9 cellular contexts compared by ENCODE assay signal in the genomic region with DNA sequence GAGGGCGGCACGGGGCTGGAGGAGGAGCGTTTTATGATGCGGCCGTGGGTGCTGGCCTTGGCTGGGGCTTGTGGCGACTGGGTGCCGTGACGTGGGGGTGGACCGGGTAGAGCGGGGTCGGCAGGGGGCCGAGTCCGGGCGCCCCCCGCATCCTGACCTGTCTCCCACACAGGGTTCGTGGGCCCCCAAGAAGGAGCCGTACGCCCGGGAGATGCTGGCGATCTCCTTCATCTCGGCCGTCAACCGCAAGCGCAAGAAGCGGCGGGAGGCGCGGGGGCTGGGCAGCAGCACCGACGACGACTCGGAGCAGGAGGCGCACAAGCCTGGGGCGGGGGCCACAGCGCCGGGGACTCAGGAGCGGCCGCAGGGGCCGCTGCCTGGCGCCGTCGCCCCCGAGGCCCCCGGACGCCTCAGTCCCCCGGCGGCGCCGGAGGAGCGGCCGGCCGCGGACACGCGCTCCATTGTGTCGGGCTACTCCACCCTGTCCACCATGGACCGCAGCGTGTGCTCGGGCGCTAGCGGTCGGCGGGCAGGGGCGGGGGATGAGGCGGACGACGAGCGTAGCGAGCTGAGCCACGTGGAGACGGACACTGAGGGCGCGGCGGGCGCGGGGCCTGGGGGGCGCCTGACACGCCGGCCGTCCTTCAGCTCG.
DNase-seq lines count a peak whose midpoint lies in the region; ATAC-seq, FAIRE-seq and TF ChIP-seq lines count a peak whose summit lies in the region.
"Had no signal": no experiment of that assay in that cellular context is flagged by ENCODE, and none has a peak within 500 bp of the region (broad histone marks: within the 10 kb centered on the region; RNA-seq: fewer than 3 reads in every experiment).

No MANE protein-coding gene starts in this region.

- peak overlapping the region; percentile 75 for H4K91ac ChIP-seq in H1 (replicated peaks; ENCODE audit: insufficient read length, low read length)

- H3K23me2 ChIP-seq in H1 (ENCODE audit: low read depth, low read length) = peaks cover 19% of the 10 kb centered on the region

- intact Hi-C loops in mucosa of descending colon (cut with DNase I, micrococcal nuclease) = no loop called here

- no peak for TF ChIP-seq RAD21 in H1 (IDR thresholded peaks at IDR 0.05 in 1 of 2, conservative IDR thresholded peaks at IDR 0.05 in 1 of 2; ENCODE audit: low read depth in 2 of 2, low read length in 2 of 2)

- H3K79me1 ChIP-seq in H1 (ENCODE audit: low read depth, low read length) = no peaks in the 10 kb centered on the region

- no peak overlapping the region; the same call in none of the 2 replicates for H3K18ac ChIP-seq in H1 (ENCODE audit: extremely low read depth, low read length)

- H3K4me3 ChIP-seq in ACC112 (ENCODE audit: low read depth, low read length) (peak overlapping the region; percentile 44; the same call in 1 of the 2 replicates), H1 (ENCODE audit: extremely low read depth in 1 of 4, insufficient read depth in 2 of 4, low read depth in 3 of 4, low read length in 4 of 4) (peak overlapping the region; percentile 6 to 56 (median 38)), mucosa of descending colon (no peak overlapping the region)

- peaks cover 1% of the 10 kb centered on the region for H3K36me3 Mint-ChIP-seq in IgD-negative memory B cell

- H3K79me2 ChIP-seq in ACC112 (ENCODE audit: control insufficient read depth, insufficient read depth, low read length, unreplicated experiment) = no peaks in the 10 kb centered on the region
- H3K79me2 ChIP-seq in H1 (ENCODE audit: control insufficient read depth in 1 of 2, insufficient read depth in 2 of 2, low read length in 2 of 2) = no peaks in the 10 kb centered on the region

- peak overlapping the region; percentile 83 to 95 for H3K4me2 ChIP-seq in H1 (ENCODE audit: insufficient read depth in 1 of 2, low read depth in 2 of 2, low read length in 2 of 2)

- H2AK5ac ChIP-seq in H1 (ENCODE audit: low read depth, low read length) = no peak overlapping the region

- H4K20me1 ChIP-seq in H1 (replicated peaks in 1 of 2; ENCODE audit: control insufficient read depth in 1 of 2, insufficient read depth in 2 of 2, low read length in 2 of 2) = peaks cover 0 to 3% of the 10 kb centered on the region in 2 experiments

- H3K14ac ChIP-seq in H1 (ENCODE audit: insufficient read length) = no peak overlapping the region

- H2AFZ ChIP-seq in ACC112 (ENCODE audit: low read length, unreplicated experiment) (no peak overlapping the region), H1 (ENCODE audit: low read length) (no peak overlapping the region)

- H3K9me3 ChIP-seq in H1 (ENCODE audit: insufficient read depth in 2 of 2, low read depth in 1 of 2, low read length in 1 of 2) (no peaks in the 10 kb centered on the region), mucosa of descending colon (no peaks in the 10 kb centered on the region)

- no peak for FAIRE-seq in H1 (lab: Jason Lieb, UNC)

- no peak overlapping the region for H3K4ac ChIP-seq in H1 (replicated peaks; ENCODE audit: insufficient read length, low read depth, low read length)

- POLR2A ChIA-PET in H1 (lab: Charles Lee; ENCODE audit: partially characterized antibody) = interaction anchor here (0.7 to 2.6 kb wide), 29 partner anchors 9 to 182 kb away, joined by 3 to 6 read pairs (median 3); a partner anchor contains a TSS

- in situ Hi-C loops in ACHN (cut with HindIII; ENCODE audit: low pct_ligation_motif_present, low pct_unique_long_range_greater_than_20kb, low sequenced_read_pairs) = no loop called here

- peak overlapping the region in 2 of 4 experiments; percentile 15 to 56; a peak in 3 of 7 replicates for H3K9ac ChIP-seq in H1 (replicated peaks in 1 of 4; ENCODE audit: extremely low read depth in 1 of 4, low read depth in 3 of 4, low read length in 3 of 4)

- no peak overlapping the region for H2BK5ac ChIP-seq in H1 (ENCODE audit: low read depth, low read length)

- CTCF ChIA-PET in H1 (lab: Charles Lee; ENCODE audit: partially characterized antibody) = interaction anchor here (0.6 to 14.4 kb wide), 41 partner anchors 13 to 187 kb away, joined by 3 to 190 read pairs (median 4); a partner anchor contains a TSS

- DNase-seq in H1 (ENCODE audit: low read depth in 1 of 2, low spot score in 2 of 2) = no peak
- DNase-seq in mucosa of descending colon = no peak
- DNase-seq in GDM1 (lab: John Stamatoyannopoulos, UW) = no peak
- DNase-seq in ACHN = no peak
- no peak for DNase-seq in NCI-H345 treated with DMSO at 0.1 percent for 48 hours (lab: John Stamatoyannopoulos, UW; ENCODE audit: unreplicated experiment)
- no peak for DNase-seq in activated CD8-positive, alpha-beta memory T cell treated with anti-CD3 and anti-CD28 coated beads, Interleukin-2, amount 50 U/mL, for 4 hours
- DNase-seq: NCI-H510A treated with DMSO at 0.1 percent for 48 hours had no signal

- H2BK15ac ChIP-seq in H1 (ENCODE audit: low read length) = no peak overlapping the region

- TF ChIP-seq EP300 in H1 (IDR thresholded peaks at IDR 0.05; ENCODE audit: borderline replicate concordance in 1 of 2, low read depth in 2 of 2, low read length in 2 of 2) = no peak

- H2BK120ac ChIP-seq in H1 (replicated peaks; ENCODE audit: low read depth, low read length) = no peak overlapping the region

- ATAC-seq in mucosa of descending colon = peak; percentile 36

- H3K4me1 Mint-ChIP-seq in IgD-negative memory B cell = peaks cover 0 to 4% (median 4%) of the 10 kb centered on the region in 3 donors

- no peak overlapping the region for H2BK20ac ChIP-seq in H1 (ENCODE audit: low read length)

- H3K4me3 Mint-ChIP-seq in IgD-negative memory B cell = peak overlapping the region; percentile 4 to 81 (median 69)

- no peaks in the 10 kb centered on the region for H3K9me3 Mint-ChIP-seq in IgD-negative memory B cell

- H3K23ac ChIP-seq in H1 (ENCODE audit: insufficient read length) = no peak overlapping the region

- TF ChIP-seq POLR2A in H1 (IDR thresholded peaks at IDR 0.05; ENCODE audit: control extremely low read depth in 1 of 2, low read depth in 2 of 2, low read length in 2 of 2) = peak; percentile 60 to 68; a peak in 2 of 3 replicates

- H3K4me1 ChIP-seq in ACC112 (ENCODE audit: control insufficient read depth, insufficient read depth, low read length, unreplicated experiment) (peaks cover 19% of the 10 kb centered on the region), H1 (replicated peaks in 1 of 4; ENCODE audit: control insufficient read depth in 3 of 4, insufficient read depth in 4 of 4, low read length in 3 of 4) (peaks cover 4 to 28% (median 21%) of the 10 kb centered on the region in 4 experiments), mucosa of descending colon (ENCODE audit: low read depth) (peaks cover 13% of the 10 kb centered on the region)

- no peak overlapping the region for H3K27ac Mint-ChIP-seq in IgD-negative memory B cell

- no peak overlapping the region for H4K5ac ChIP-seq in H1 (ENCODE audit: insufficient read length, low read depth, low read length)

- no peak for TF ChIP-seq CTCF in H1 (IDR thresholded peaks at IDR 0.05; ENCODE audit: control extremely low read depth in 1 of 3, insufficient read depth in 1 of 3, low read depth in 1 of 3, low read length in 3 of 3)
- no peak for TF ChIP-seq CTCF in mucosa of descending colon (IDR thresholded peaks at IDR 0.05)

- H3K56ac ChIP-seq in H1 (replicated peaks; ENCODE audit: insufficient read length, low read depth, low read length) = no peak overlapping the region

- H3K27ac ChIP-seq in ACC112 (ENCODE audit: low read depth, low read length) = no peak overlapping the region
- H3K27ac ChIP-seq in H1 (ENCODE audit: low read depth, low read length) = no peak overlapping the region

- peak overlapping the region; percentile 26 for H4K8ac ChIP-seq in H1 (ENCODE audit: extremely low read depth, insufficient read depth, low read length)

- H3K27me3 Mint-ChIP-seq in IgD-negative memory B cell = peaks cover 28% of the 10 kb centered on the region

- peaks cover 4% of the 10 kb centered on the region; the same call in 1 of the 2 replicates for H3K36me3 ChIP-seq in ACC112 (ENCODE audit: insufficient read depth, low read length)
- peaks cover 0 to 5% (median 0%) of the 10 kb centered on the region in 4 experiments; a peak in 1 of 8 replicates for H3K36me3 ChIP-seq in H1 (ENCODE audit: control insufficient read depth in 2 of 4, insufficient read depth in 4 of 4, low read length in 3 of 4)
- H3K36me3 ChIP-seq in mucosa of descending colon (ENCODE audit: low read depth) = no peaks in the 10 kb centered on the region

- H3K27me3 ChIP-seq in ACC112 (ENCODE audit: insufficient read depth, low read length) = no peaks in the 10 kb centered on the region
- H3K27me3 ChIP-seq in H1 (replicated peaks in 1 of 4; ENCODE audit: control insufficient read depth in 3 of 4, extremely low read depth in 1 of 4, insufficient read depth in 3 of 4, low read length in 3 of 4) = peaks cover 0 to 24% (median 11%) of the 10 kb centered on the region in 4 experiments; a peak in 4 of 7 replicates

- no peak overlapping the region for H2BK12ac ChIP-seq in H1 (ENCODE audit: low read depth, low read length)

- 3% methylated on average over 27 of the region's 81 CpGs; no CpG with 5 or more reads in 1 of the 2 experiments for whole genome bisulfite sequencing in H1 (ENCODE audit: extremely low coverage in 1 of 2, insufficient coverage in 1 of 2, insufficient read length in 1 of 2, insufficient replicate concordance in 2 of 2, low coverage in 1 of 2, low lambda C conversion rate in 2 of 2, missing lambda C conversion rate in 1 of 2), 2 experiments

TF ChIP-seq in H1, 55 proteins besides CTCF, POLR2A, EP300 and RAD21 (continues in another document):
- TF ChIP-seq SIX5 (IDR thresholded peaks at IDR 0.05; ENCODE audit: low read depth, low read length) (no peak), BRCA1 (IDR thresholded peaks at IDR 0.05; ENCODE audit: low read depth, low read length) (no peak), RBBP5 (IDR thresholded peaks at IDR 0.05; ENCODE audit: borderline replicate concordance, low read depth, low read length) (peak; percentile 21; the same call in 1 of the 2 replicates), KDM4A (IDR thresholded peaks at IDR 0.05; ENCODE audit: low read depth, low read length, severe bottlenecking) (peak; percentile 78), PHF8 (conservative IDR thresholded peaks at IDR 0.05; ENCODE audit: low read depth, low read length) (no peak), SP4 (IDR thresholded peaks at IDR 0.05; ENCODE audit: low read length) (no peak), MAFK (IDR thresholded peaks at IDR 0.05; ENCODE audit: low read depth, low read length) (no peak), SAP30 (IDR thresholded peaks at IDR 0.05; ENCODE audit: insufficient read depth, insufficient replicate concordance, low read length) (no peak)
